8 cellular contexts compared by ENCODE assay signal in the genomic region with DNA sequence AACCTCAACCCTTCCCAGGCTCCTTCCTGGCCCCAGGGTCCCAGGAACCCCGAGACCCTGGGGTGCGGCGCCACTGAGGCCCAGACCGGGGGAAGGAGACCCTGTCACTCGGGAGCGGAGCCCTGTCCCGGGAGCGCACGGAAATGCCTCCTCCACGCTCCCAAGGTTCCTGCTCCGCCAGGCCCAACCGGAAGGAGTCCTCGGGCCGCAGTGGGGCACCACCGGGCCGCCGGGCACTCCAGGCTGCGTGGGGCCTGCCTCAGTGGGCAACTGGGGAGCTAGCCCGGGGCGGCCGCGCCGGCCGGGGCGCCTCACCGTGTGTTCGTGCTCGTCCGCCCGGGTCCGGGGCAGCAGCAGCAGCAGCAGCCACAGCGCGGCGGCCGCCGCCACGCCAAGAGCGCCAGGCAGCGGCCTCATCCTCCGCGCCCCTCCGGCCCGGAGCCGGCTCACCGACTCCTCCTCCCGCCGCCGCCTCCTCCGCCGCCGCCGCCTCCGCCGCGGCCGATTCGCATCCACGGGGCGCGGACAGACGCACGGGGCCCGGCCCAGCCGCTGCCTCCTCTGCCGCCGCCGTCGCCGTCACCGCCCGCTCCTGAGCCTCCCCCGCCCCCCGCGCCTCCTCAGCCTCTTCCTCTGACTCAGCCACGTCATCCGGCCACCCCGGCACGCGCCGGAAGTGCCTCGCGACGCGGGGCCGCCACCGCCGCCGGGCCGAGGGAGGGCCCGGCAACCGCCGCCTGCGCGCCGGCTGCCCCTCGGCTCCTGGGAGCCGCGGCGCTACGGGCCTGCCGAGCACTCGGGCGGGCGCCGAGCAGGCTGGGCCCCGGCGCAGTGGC. TPM values are rescaled to one million over a fixed set of nuclear protein-coding genes. Genes with fewer than 3 reads are reported as not detected.
A peak's percentile ranks its signal among the peaks of the same experiment; 100 is the strongest.
DNase-seq lines count a peak whose midpoint lies in the region; ATAC-seq, FAIRE-seq and TF ChIP-seq lines count a peak whose summit lies in the region.

A gene (minus strand): TSS at position 594 of the 836 bp plus-strand sequence. CDS start 177 bp downstream, at position 417.

- peak within 1 kb of the TSS; percentile 99 for H3K27ac ChIP-seq in HUES48 (ENCODE audit: low read depth, low read length)

- BruUV-seq in Calu3 (replicated peaks; lab: Mats Ljungman, UMichigan), result no TSS peak

- POLR2A ChIA-PET in naive thymus-derived CD8-positive, alpha-beta T cell (lab: Charles Lee), result interaction anchor here (0.6 to 1.6 kb wide), 5 partner anchors 9 to 497 kb away, joined by 3 to 12 read pairs (median 3); a partner anchor contains a TSS

- H3K36me3 Mint-ChIP-seq in Calu3 (ENCODE audit: insufficient read depth, unreplicated experiment), result peaks cover 42% of the 10 kb centered on the region
- peaks cover 4% of the 10 kb centered on the region for H3K36me3 Mint-ChIP-seq in activated T-helper 1 cell treated with anti-CD3 and anti-CD28 coated beads, Interleukin-12 subunit alpha, Interleukin-12 subunit beta, Interleukin-2, Interleukin-4 antibody, amounts not matched to agents 30 ng/mL and 10 ng/mL and 1 ng/mL, durations not matched to agents 14 hours and 24 hours and 36 hours (ENCODE audit: low read depth)
- no peaks in the 10 kb centered on the region for H3K36me3 Mint-ChIP-seq in naive thymus-derived CD8-positive, alpha-beta T cell

- H3K4me3 Mint-ChIP-seq in Calu3 (ENCODE audit: low read depth, unreplicated experiment), result no peak within 1 kb of the TSS
- H3K4me3 Mint-ChIP-seq in activated T-helper 1 cell treated with anti-CD3 and anti-CD28 coated beads, Interleukin-12 subunit alpha, Interleukin-12 subunit beta, Interleukin-2, Interleukin-4 antibody, amounts not matched to agents 30 ng/mL and 10 ng/mL and 1 ng/mL, durations not matched to agents 14 hours and 24 hours and 36 hours, result peak within 1 kb of the TSS; percentile 96
- peak within 1 kb of the TSS in 9 of 10 donors; percentile 83 to 95 (median 91) for H3K4me3 Mint-ChIP-seq in naive thymus-derived CD8-positive, alpha-beta T cell

- no peaks in the 10 kb centered on the region for H3K27me3 Mint-ChIP-seq in Calu3 (ENCODE audit: unreplicated experiment)
- H3K27me3 Mint-ChIP-seq in activated T-helper 1 cell treated with anti-CD3 and anti-CD28 coated beads, Interleukin-12 subunit alpha, Interleukin-12 subunit beta, Interleukin-2, Interleukin-4 antibody, amounts not matched to agents 30 ng/mL and 10 ng/mL and 1 ng/mL, durations not matched to agents 14 hours and 24 hours and 36 hours (ENCODE audit: insufficient read depth), result peaks cover 9% of the 10 kb centered on the region
- no peaks in the 10 kb centered on the region for H3K27me3 Mint-ChIP-seq in naive thymus-derived CD8-positive, alpha-beta T cell

- H3K4me1 Mint-ChIP-seq in Calu3 (ENCODE audit: low read depth, unreplicated experiment), result peaks cover 8% of the 10 kb centered on the region
- H3K4me1 Mint-ChIP-seq in activated T-helper 1 cell treated with anti-CD3 and anti-CD28 coated beads, Interleukin-12 subunit alpha, Interleukin-12 subunit beta, Interleukin-2, Interleukin-4 antibody, amounts not matched to agents 30 ng/mL and 10 ng/mL and 1 ng/mL, durations not matched to agents 14 hours and 24 hours and 36 hours (ENCODE audit: low read depth), result peaks cover 43% of the 10 kb centered on the region
- peaks cover 19 to 46% (median 38%) of the 10 kb centered on the region in 4 donors for H3K4me1 Mint-ChIP-seq in naive thymus-derived CD8-positive, alpha-beta T cell

- no peaks in the 10 kb centered on the region for H3K9me3 Mint-ChIP-seq in Calu3 (ENCODE audit: low read depth, unreplicated experiment)
- no peaks in the 10 kb centered on the region for H3K9me3 Mint-ChIP-seq in activated T-helper 1 cell treated with anti-CD3 and anti-CD28 coated beads, Interleukin-12 subunit alpha, Interleukin-12 subunit beta, Interleukin-2, Interleukin-4 antibody, amounts not matched to agents 30 ng/mL and 10 ng/mL and 1 ng/mL, durations not matched to agents 14 hours and 24 hours and 36 hours
- no peaks in the 10 kb centered on the region for H3K9me3 Mint-ChIP-seq in naive thymus-derived CD8-positive, alpha-beta T cell

- TF ChIP-seq CTCF in Calu3 (IDR thresholded peaks at IDR 0.05; ENCODE audit: unreplicated experiment) (no peak), fibroblast of mammary gland (conservative IDR thresholded peaks at IDR 0.05; ENCODE audit: control insufficient read depth, insufficient read depth, low read depth, low read length) (no peak)

- no peaks in the 10 kb centered on the region for H3K27me3 ChIP-seq in HUES48 (ENCODE audit: control insufficient read depth, insufficient read depth, low read length)

- CTCF ChIA-PET in Calu3 (lab: Charles Lee), result no interaction called here

- peak within 1 kb of the TSS; percentile 93 for H3K4me3 ChIP-seq in HUES48 (ENCODE audit: low read depth, low read length)
- peak within 1 kb of the TSS; percentile 79 for H3K4me3 ChIP-seq in fibroblast of mammary gland (ENCODE audit: control insufficient read depth, low read depth, low read length)

- peak within 1 kb of the TSS; percentile 97 for H3K9ac ChIP-seq in HUES48 (ENCODE audit: low read depth, low read length)

- peak; percentile 65 for ATAC-seq in GM21367 (IDR thresholded peaks at IDR 0.05; ENCODE audit: unreplicated experiment)
- ATAC-seq in naive thymus-derived CD8-positive, alpha-beta T cell, result peak; percentile 80 to 82

- intact Hi-C loops in Calu3 (cut with micrococcal nuclease; ENCODE audit: unreplicated experiment), result loop anchor here (5.0 kb wide), 1 partner anchor 86 kb away; no protein-coding TSS in a partner anchor
- intact Hi-C loops in activated T-helper 1 cell treated with anti-CD3 and anti-CD28 coated beads, Interleukin-12 subunit alpha, Interleukin-12 subunit beta, Interleukin-2, Interleukin-4 antibody, amounts not matched to agents 30 ng/mL and 10 ng/mL and 1 ng/mL, durations not matched to agents 14 hours and 24 hours and 36 hours (cut with micrococcal nuclease), result loop anchor here (2.0 to 10.0 kb wide), 11 partner anchors 66 to 1548 kb away; a partner anchor contains a TSS

- DNase-seq in Calu3 (peak; percentile 88), RCC 7860 (ENCODE audit: low spot score) (peak; percentile 75), fibroblast of mammary gland (ENCODE audit: low read depth) (peak; percentile 76)
- DNase-seq in activated T-helper 1 cell treated with anti-CD3 and anti-CD28 coated beads, Interleukin-12 subunit alpha, Interleukin-12 subunit beta, Interleukin-2, Interleukin-4 antibody, amounts not matched to agents 30 ng/mL and 10 ng/mL and 1 ng/mL, durations not matched to agents 14 hours and 24 hours and 36 hours (ENCODE audit: low spot score), result peak; percentile 86
- peak; percentile 84 to 96 (median 90) for DNase-seq in naive thymus-derived CD8-positive, alpha-beta T cell
- peak; percentile 84 to 89 (median 85) for DNase-seq in stimulated activated naive CD4-positive, alpha-beta T cell (lab: John Stamatoyannopoulos, UW)

- H3K9me3 ChIP-seq in HUES48 (ENCODE audit: control insufficient read depth, insufficient read depth, low read length), result no peaks in the 10 kb centered on the region

- peak within 1 kb of the TSS; percentile 93 for H3K27ac Mint-ChIP-seq in Calu3 (ENCODE audit: unreplicated experiment)
- peak within 1 kb of the TSS; percentile 89 for H3K27ac Mint-ChIP-seq in activated T-helper 1 cell treated with anti-CD3 and anti-CD28 coated beads, Interleukin-12 subunit alpha, Interleukin-12 subunit beta, Interleukin-2, Interleukin-4 antibody, amounts not matched to agents 30 ng/mL and 10 ng/mL and 1 ng/mL, durations not matched to agents 14 hours and 24 hours and 36 hours
- peak within 1 kb of the TSS; percentile 92 to 98 (median 96) for H3K27ac Mint-ChIP-seq in naive thymus-derived CD8-positive, alpha-beta T cell

- FAIRE-seq in RCC 7860 (lab: Jason Lieb, UNC), result no peak

- H3K4me1 ChIP-seq in HUES48 (ENCODE audit: control insufficient read depth, insufficient read depth, low read length), result peaks cover 20% of the 10 kb centered on the region

- no peaks in the 10 kb centered on the region for H3K36me3 ChIP-seq in HUES48 (ENCODE audit: control insufficient read depth, insufficient read depth, low read length)

RNA-seq across cellular contexts. Expression of the gene that starts here (rescaled TPM):
- 177 and 183 TPM in 2 replicates for total RNA-seq in Calu3 (2022)
- total RNA-seq in activated T-helper 1 cell treated with anti-CD3 and anti-CD28 coated beads, Interleukin-12 subunit alpha, Interleukin-12 subunit beta, Interleukin-2, Interleukin-4 antibody, amounts not matched to agents 30 ng/mL and 10 ng/mL and 1 ng/mL, durations not matched to agents 14 hours and 24 hours and 36 hours, result 81.7 and 87.7 TPM in 2 replicates
- 10 to 100 TPM; 79.4 to 81.3 TPM for total RNA-seq in naive thymus-derived CD8-positive, alpha-beta T cell
- 10 to 100 TPM; 61.8 to 71.2 (median 64.8) TPM for polyA plus RNA-seq in naive thymus-derived CD8-positive, alpha-beta T cell

Comparison
In these comparisons a context has a peak if more than half of its experiments do, and no peak if none do; other contexts are left out.
1. Peak in every context shown above with its lines: DNase-seq, ATAC-seq, H3K4me3 ChIP-seq and H3K27ac ChIP-seq.